In the genomic region with DNA sequence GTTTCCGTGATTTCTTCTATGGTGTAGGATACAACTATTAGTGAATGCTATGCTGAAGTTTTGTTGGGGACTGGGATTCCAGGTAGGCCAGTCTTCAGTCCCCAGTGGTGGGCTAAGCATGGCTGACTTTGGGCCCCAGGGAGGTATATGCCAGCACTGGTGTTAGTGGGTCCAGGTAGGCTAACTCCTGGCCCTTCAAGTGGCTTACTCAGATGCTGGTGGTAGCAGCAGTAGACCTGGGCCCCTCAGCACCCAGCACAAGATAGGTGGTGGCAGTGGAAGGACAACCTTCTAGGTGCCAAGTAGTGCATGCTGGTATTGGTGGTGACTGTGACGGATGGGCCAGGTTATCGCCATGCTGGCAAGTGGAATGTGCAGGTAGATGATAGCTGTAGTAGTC, we compare ENCODE assay signal across 29 cellular contexts.
"Had no signal": no experiment of that assay in that cellular context is flagged by ENCODE, and none has a peak within 500 bp of the region (broad histone marks: within the 10 kb centered on the region; RNA-seq: fewer than 3 reads in every experiment).

No MANE protein-coding gene starts in this region.

- DNase-seq: naive B cell; naive thymus-derived CD8-positive, alpha-beta T cell; nephron progenitor cell; nucleus accumbens; posterior cingulate gyrus; psoas muscle; right cardiac atrium; right lobe of liver; stimulated activated CD4-positive, alpha-beta T cell treated with anti-CD3 and anti-CD28 coated beads, Interleukin-12 subunit alpha, Interleukin-12 subunit beta, amount 100 ng/mL, for 4 hours; stimulated activated CD4-positive, alpha-beta T cell treated with anti-CD3 and anti-CD28 coated beads, Interleukin-1b, Interleukin-23, amount 100 ng/mL, for 48 hours; stimulated activated CD4-positive, alpha-beta T cell treated with anti-CD3 and anti-CD28 coated beads, Interleukin-4, amount 100 ng/mL, for 1 hour; stimulated activated CD4-positive, alpha-beta T cell treated with anti-CD3 and anti-CD28 coated beads, Interleukin-4, amount 100 ng/mL, for 4 hours; stimulated activated CD8-positive, alpha-beta memory T cell treated with anti-CD3 and anti-CD28 coated beads, Interleukin-4, amount 100 ng/mL, for 48 hours; stimulated activated naive CD4-positive, alpha-beta T cell; stimulated activated naive CD8-positive, alpha-beta T cell treated with anti-CD3 and anti-CD28 coated beads, Interleukin-15, amount 100 ng/mL, for 72 hours; stimulated activated naive CD8-positive, alpha-beta T cell treated with anti-CD3 and anti-CD28 coated beads, Interleukin-15, Interleukin-2, amounts not matched to agents 100 U/mL and 50 U/mL, for 24 hours; substantia nigra; testis; tibial artery; transverse colon; uterus had no signal

- H2AFZ ChIP-seq: parathyroid adenoma had no signal

- H3K27me3 ChIP-seq: neutrophil, right lobe of liver, spleen, suprapubic skin, testis, tibial artery, transverse colon, upper lobe of left lung, uterus had no signal

- H3K4me3 ChIP-seq: psoas muscle, right lobe of liver, skin epidermis, smooth muscle cell, spleen, suprapubic skin, testis, tibial artery, transverse colon, upper lobe of left lung, uterus had no signal

- H3K27ac ChIP-seq: neutrophil, parathyroid adenoma, psoas muscle, right lobe of liver, skin epidermis, spleen, suprapubic skin, testis, tibial artery, transverse colon, upper lobe of left lung, uterus had no signal

- H3K36me3 ChIP-seq: neutrophil, right lobe of liver, spleen, suprapubic skin, tibial artery, transverse colon, upper lobe of left lung, uterus had no signal

- H3K9me3 ChIP-seq: neutrophil, psoas muscle, right lobe of liver, suprapubic skin, testis, transverse colon, upper lobe of left lung, uterus had no signal

- H3K4me1 ChIP-seq: parathyroid adenoma, psoas muscle, right lobe of liver, spleen, suprapubic skin, testis, tibial artery, transverse colon, upper lobe of left lung, uterus had no signal

- H3K9ac ChIP-seq: parathyroid adenoma had no signal

- ATAC-seq: naive thymus-derived CD8-positive, alpha-beta T cell; psoas muscle; right cardiac atrium; right lobe of liver; stimulated activated memory B cell treated with anti-CD40 and anti-IgM and Interleukin-4, amounts not matched to agents 10 μg/mL and 1 μg/mL and 100 μg/mL, for 72 hours; stimulated activated naive CD8-positive, alpha-beta T cell treated with anti-CD3 and anti-CD28 coated beads, Interleukin-15, amount 100 ng/mL, for 72 hours; stimulated activated naive CD8-positive, alpha-beta T cell treated with anti-CD3 and anti-CD28 coated beads, Interleukin-15, Interleukin-2, amounts not matched to agents 100 U/mL and 50 U/mL, for 24 hours had no signal

- H3K79me2 ChIP-seq: parathyroid adenoma had no signal

- H3K4me2 ChIP-seq: smooth muscle cell had no signal
